In genomic region chr2:177679611-177680530, GRCh38 we compare ENCODE assay signal across 21 cellular contexts.
"Had no signal": no experiment of that assay in that cellular context is flagged by ENCODE, and none has a peak within 500 bp of the region (broad histone marks: within the 10 kb centered on the region; RNA-seq: fewer than 3 reads in every experiment).

No MANE protein-coding gene starts in this region.

- H3K9me3 ChIP-seq: adrenal gland, suprapubic skin, upper lobe of left lung had no signal

- H3K9me3 Mint-ChIP-seq: activated CD8-positive, alpha-beta T cell treated with anti-CD3 and anti-CD28 coated beads for 36 hours; activated naive CD4-positive, alpha-beta T cell treated with anti-CD3 and anti-CD28 coated beads, Interleukin-2, amount 50 U/mL, for 24 hours; memory B cell; natural killer cell had no signal

- H3K27ac ChIP-seq: adrenal gland, cardiac muscle cell, SK-N-MC, skin epidermis, suprapubic skin, upper lobe of left lung, VCaP had no signal

- ATAC-seq: activated CD4-positive, alpha-beta T cell treated with anti-CD3 and anti-CD28 coated beads for 36 hours; activated CD8-positive, alpha-beta T cell treated with anti-CD3 and anti-CD28 coated beads for 36 hours; stimulated activated naive CD8-positive, alpha-beta T cell treated with anti-CD3 and anti-CD28 coated beads, Interleukin-15, Interleukin-2, amounts not matched to agents 100 U/mL and 50 U/mL, for 24 hours had no signal

- H3K36me3 Mint-ChIP-seq: activated naive CD4-positive, alpha-beta T cell treated with anti-CD3 and anti-CD28 coated beads, Interleukin-2, amount 50 U/mL, for 24 hours; memory B cell; natural killer cell had no signal

- H3K4me3 Mint-ChIP-seq: activated CD4-positive, alpha-beta T cell treated with anti-CD3 and anti-CD28 coated beads for 36 hours; activated CD8-positive, alpha-beta T cell treated with anti-CD3 and anti-CD28 coated beads for 36 hours; activated naive CD4-positive, alpha-beta T cell treated with anti-CD3 and anti-CD28 coated beads, Interleukin-2, amount 50 U/mL, for 24 hours; memory B cell; natural killer cell had no signal

- H3K4me1 Mint-ChIP-seq: activated CD4-positive, alpha-beta T cell treated with anti-CD3 and anti-CD28 coated beads for 36 hours; activated naive CD4-positive, alpha-beta T cell treated with anti-CD3 and anti-CD28 coated beads, Interleukin-2, amount 50 U/mL, for 24 hours; memory B cell; natural killer cell had no signal

- FAIRE-seq: islet of Langerhans had no signal

- H3K4me3 ChIP-seq: adrenal gland, cardiac muscle cell, SK-N-MC, skin epidermis, suprapubic skin, upper lobe of left lung had no signal

- H3K27me3 ChIP-seq: adrenal gland, cardiac muscle cell, upper lobe of left lung had no signal

- DNase-seq: activated CD4-positive, alpha-beta T cell treated with anti-CD3 and anti-CD28 coated beads for 36 hours; activated CD8-positive, alpha-beta memory T cell treated with anti-CD3 and anti-CD28 coated beads, Interleukin-2, amount 50 U/mL, for 4 hours; activated CD8-positive, alpha-beta T cell treated with anti-CD3 and anti-CD28 coated beads for 36 hours; activated effector memory CD4-positive, alpha-beta T cell treated with anti-CD3 and anti-CD28 coated beads, Interleukin-2, amount 50 U/mL, for 16 hours; activated T-cell treated with anti-CD3 and anti-CD28 coated beads, Interleukin-2, amount 50 U/mL, for 48 hours; adrenal gland; foreskin melanocyte; natural killer cell; retina; stimulated activated CD4-positive, alpha-beta T cell treated with anti-CD3 and anti-CD28 coated beads, Interleukin-4, amount 100 ng/mL, for 4 hours; stimulated activated CD8-positive, alpha-beta memory T cell treated with anti-CD3 and anti-CD28 coated beads, Interleukin-4, amount 100 ng/mL, for 48 hours; stimulated activated naive CD8-positive, alpha-beta T cell treated with anti-CD3 and anti-CD28 coated beads, Interleukin-15, Interleukin-2, amounts not matched to agents 100 U/mL and 50 U/mL, for 24 hours; upper lobe of left lung had no signal

- H3K27ac Mint-ChIP-seq: activated CD4-positive, alpha-beta T cell treated with anti-CD3 and anti-CD28 coated beads for 36 hours; activated CD8-positive, alpha-beta T cell treated with anti-CD3 and anti-CD28 coated beads for 36 hours; activated naive CD4-positive, alpha-beta T cell treated with anti-CD3 and anti-CD28 coated beads, Interleukin-2, amount 50 U/mL, for 24 hours; memory B cell; natural killer cell had no signal

- H3K4me1 ChIP-seq: suprapubic skin, upper lobe of left lung had no signal
